Comparison of ENCODE assay signal across 22 cellular contexts in the genomic region with DNA sequence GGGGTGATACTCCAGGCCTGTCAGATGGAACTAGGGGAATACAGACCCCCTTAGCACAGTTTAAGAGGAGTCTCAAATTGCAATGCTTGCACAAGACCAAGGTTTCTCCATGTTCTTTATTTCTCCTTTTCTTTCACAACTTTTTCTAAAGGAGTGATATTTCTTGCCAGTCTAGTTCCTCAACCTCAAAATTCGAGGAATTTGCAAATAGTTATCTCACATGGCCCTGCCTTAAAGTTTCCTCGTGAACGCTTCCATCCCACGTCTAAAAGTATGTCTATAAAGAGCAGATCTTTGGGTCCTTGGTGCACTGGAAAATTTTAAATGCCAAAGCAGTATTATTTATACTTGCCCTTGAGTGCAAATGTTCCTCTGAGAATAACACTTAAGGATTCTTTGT.
"Had no signal": no experiment of that assay in that cellular context is flagged by ENCODE, and none has a peak within 500 bp of the region (broad histone marks: within the 10 kb centered on the region; RNA-seq: fewer than 3 reads in every experiment).

No MANE protein-coding gene starts in this region.

- DNase-seq: activated CD4-positive, alpha-beta T cell treated with anti-CD3 and anti-CD28 coated beads for 1 hour; activated CD8-positive, alpha-beta memory T cell treated with anti-CD3 and anti-CD28 coated beads for 24 hours; activated CD8-positive, alpha-beta memory T cell treated with anti-CD3 and anti-CD28 coated beads, Interleukin-2, amount 50 U/mL, for 48 hours; activated effector memory CD4-positive, alpha-beta T cell treated with anti-CD3 and anti-CD28 coated beads, Interleukin-2, amount 50 U/mL, for 16 hours; activated T-cell treated with anti-CD3 and anti-CD28 coated beads, Interleukin-2, amount 50 U/mL, for 48 hours; amniotic stem cell; effector memory CD8-positive, alpha-beta T cell; esophagus squamous epithelium; hypothalamus; islet precursor cell; left colon; lower lobe of right lung; nephron progenitor cell; occipital lobe; posterior cingulate gyrus; stimulated activated CD4-positive, alpha-beta T cell treated with anti-CD3 and anti-CD28 coated beads, Interleukin-2, amount 100 ng/mL, for 48 hours; stomach; T-helper 2 cell; testis; WERI-Rb-1 had no signal

- H3K27ac ChIP-seq: cardiac muscle cell, lower lobe of right lung, stomach, WERI-Rb-1 had no signal

- H3K27ac Mint-ChIP-seq: activated naive CD4-positive, alpha-beta T cell treated with anti-CD3 and anti-CD28 coated beads, Interleukin-2, amount 50 U/mL, for 24 hours; effector memory CD8-positive, alpha-beta T cell; nephron progenitor cell had no signal

- H3K4me3 ChIP-seq: cardiac muscle cell, esophagus squamous epithelium, lower lobe of right lung, stomach, testis had no signal

- H3K36me3 ChIP-seq: cardiac muscle cell, esophagus squamous epithelium, lower lobe of right lung, stomach, WERI-Rb-1 had no signal

- H3K27me3 Mint-ChIP-seq: activated naive CD4-positive, alpha-beta T cell treated with anti-CD3 and anti-CD28 coated beads, Interleukin-2, amount 50 U/mL, for 24 hours; effector memory CD8-positive, alpha-beta T cell had no signal

- H3K4me3 Mint-ChIP-seq: activated naive CD4-positive, alpha-beta T cell treated with anti-CD3 and anti-CD28 coated beads, Interleukin-2, amount 50 U/mL, for 24 hours; effector memory CD8-positive, alpha-beta T cell; nephron progenitor cell had no signal

- H3K9me3 ChIP-seq: esophagus squamous epithelium, lower lobe of right lung, testis had no signal

- H3K27me3 ChIP-seq: esophagus squamous epithelium, stomach, testis had no signal

- H3K36me3 Mint-ChIP-seq: activated naive CD4-positive, alpha-beta T cell treated with anti-CD3 and anti-CD28 coated beads, Interleukin-2, amount 50 U/mL, for 24 hours had no signal

- H3K9me3 Mint-ChIP-seq: activated naive CD4-positive, alpha-beta T cell treated with anti-CD3 and anti-CD28 coated beads, Interleukin-2, amount 50 U/mL, for 24 hours; nephron progenitor cell had no signal

- H3K4me1 Mint-ChIP-seq: activated naive CD4-positive, alpha-beta T cell treated with anti-CD3 and anti-CD28 coated beads, Interleukin-2, amount 50 U/mL, for 24 hours; nephron progenitor cell had no signal

- ATAC-seq: effector memory CD8-positive, alpha-beta T cell; left colon had no signal
